ENCODE assay signal across 1 cellular context in genomic region chr7:154566877-154567276, GRCh38.
TF ChIP-seq lines count a peak whose summit lies in the region.

No MANE protein-coding gene starts in this region.

TF ChIP-seq in K562, 482 proteins besides CTCF, POLR2A, EP300 and RAD21 (continued from another document):
- TF ChIP-seq STAT6 (CRISPR knock-in tag; IDR thresholded peaks at IDR 0.05) = no peak
- no peak for TF ChIP-seq ZNF165 (CRISPR knock-in tag; IDR thresholded peaks at IDR 0.05; ENCODE audit: borderline replicate concordance)
- TF ChIP-seq HDAC8 (tag; IDR thresholded peaks at IDR 0.05) = no peak
- TF ChIP-seq PRMT5 (CRISPR knock-in tag; IDR thresholded peaks at IDR 0.05) = no peak
- TF ChIP-seq SMAD4 (CRISPR knock-in tag; conservative IDR thresholded peaks at IDR 0.05) = no peak
- no peak for TF ChIP-seq ZNF408 (CRISPR knock-in tag; IDR thresholded peaks at IDR 0.05; ENCODE audit: low read depth)
- TF ChIP-seq HMG20A (CRISPR knock-in tag; conservative IDR thresholded peaks at IDR 0.05) = no peak
- no peak for TF ChIP-seq HBP1 (CRISPR knock-in tag; IDR thresholded peaks at IDR 0.05)
- no peak for TF ChIP-seq ZBTB34 (CRISPR knock-in tag; IDR thresholded peaks at IDR 0.05)
